19 cellular contexts compared by ENCODE assay signal in genomic region chr19:46610413-46610775, GRCh38. TPM values are rescaled to one million over a fixed set of nuclear protein-coding genes. Genes with fewer than 3 reads are reported as not detected.
DNase-seq lines count a peak whose midpoint lies in the region; ATAC-seq and TF ChIP-seq lines count a peak whose summit lies in the region.
"Had no signal": no experiment of that assay in that cellular context is flagged by ENCODE, and none has a peak within 500 bp of the region (broad histone marks: within the 10 kb centered on the region; RNA-seq: fewer than 3 reads in every experiment).

No MANE protein-coding gene starts in this region.

- POLR2A ChIA-PET in activated CD8-positive, alpha-beta T cell treated with anti-CD3 and anti-CD28 coated beads, Interleukin-2, amount 10 ng/mL, durations not matched to agents 7 days and 5 days (lab: Charles Lee) = interaction anchor here (1.2 to 4.0 kb wide), 4 partner anchors 9 to 49 kb away, joined by 3 to 84 read pairs (median 10); partner anchors contain the start of gene CALM3

- peaks cover 34% of the 10 kb centered on the region for H3K36me3 Mint-ChIP-seq in CD4-positive, CD25-positive, alpha-beta regulatory T cell
- peaks cover 61% of the 10 kb centered on the region for H3K36me3 Mint-ChIP-seq in activated CD8-positive, alpha-beta T cell treated with anti-CD3 and anti-CD28 coated beads, Interleukin-2, amount 10 ng/mL, durations not matched to agents 7 days and 5 days (ENCODE audit: low read depth)

- WGBS in ovary, 3 donors = 44 to 45% (median 44%) methylated on average over 5 of the region's 5 CpGs

- peak overlapping the region; percentile 48 to 85 (median 69) for H3K4me3 Mint-ChIP-seq in CD4-positive, CD25-positive, alpha-beta regulatory T cell
- H3K4me3 Mint-ChIP-seq in activated CD8-positive, alpha-beta T cell treated with anti-CD3 and anti-CD28 coated beads, Interleukin-2, amount 10 ng/mL, durations not matched to agents 7 days and 5 days = no peak overlapping the region

- no peaks in the 10 kb centered on the region for H3K9me3 ChIP-seq in CD4-positive, CD25-positive, alpha-beta regulatory T cell (ENCODE audit: control insufficient read depth in 2 of 2, low read length in 2 of 2)
- no peaks in the 10 kb centered on the region for H3K9me3 ChIP-seq in ovary
- H3K9me3 ChIP-seq: adrenal gland, psoas muscle had no signal

- no peaks in the 10 kb centered on the region for H3K27me3 Mint-ChIP-seq in CD4-positive, CD25-positive, alpha-beta regulatory T cell
- no peaks in the 10 kb centered on the region for H3K27me3 Mint-ChIP-seq in activated CD8-positive, alpha-beta T cell treated with anti-CD3 and anti-CD28 coated beads, Interleukin-2, amount 10 ng/mL, durations not matched to agents 7 days and 5 days (ENCODE audit: low read depth)
- H3K27me3 Mint-ChIP-seq: effector memory CD8-positive, alpha-beta T cell had no signal

- CTCF ChIA-PET in activated CD8-positive, alpha-beta T cell treated with anti-CD3 and anti-CD28 coated beads, Interleukin-2, amount 10 ng/mL, durations not matched to agents 7 days and 5 days (lab: Charles Lee) = interaction anchor here (1.1 to 14.0 kb wide), 5 partner anchors 10 to 143 kb away, joined by 3 to 350 read pairs (median 84); partner anchors contain the start of genes CALM3, DACT3 and PTGIR

- H3K4me1 ChIP-seq in CD4-positive, CD25-positive, alpha-beta regulatory T cell (ENCODE audit: control insufficient read depth, insufficient read depth, low read length, poor library complexity, severe bottlenecking) = peaks cover 40% of the 10 kb centered on the region
- no peaks in the 10 kb centered on the region for H3K4me1 ChIP-seq in ovary (ENCODE audit: insufficient read depth)

- no peaks in the 10 kb centered on the region for H3K27me3 ChIP-seq in CD4-positive, CD25-positive, alpha-beta regulatory T cell (ENCODE audit: control insufficient read depth, insufficient read depth, low read length)
- H3K27me3 ChIP-seq in ovary = no peaks in the 10 kb centered on the region
- H3K27me3 ChIP-seq: adrenal gland had no signal

- peaks cover 29 to 73% (median 38%) of the 10 kb centered on the region in 4 donors for H3K4me1 Mint-ChIP-seq in CD4-positive, CD25-positive, alpha-beta regulatory T cell
- peaks cover 76% of the 10 kb centered on the region for H3K4me1 Mint-ChIP-seq in activated CD8-positive, alpha-beta T cell treated with anti-CD3 and anti-CD28 coated beads, Interleukin-2, amount 10 ng/mL, durations not matched to agents 7 days and 5 days (ENCODE audit: low read depth)

- TF ChIP-seq CTCF in ovary (IDR thresholded peaks at IDR 0.05) = no peak

- no peak for TF ChIP-seq EP300 in ovary (IDR thresholded peaks at IDR 0.05)

- H3K36me3 ChIP-seq in CD4-positive, CD25-positive, alpha-beta regulatory T cell (ENCODE audit: control insufficient read depth, insufficient read depth, low read length) = peaks cover 48% of the 10 kb centered on the region
- H3K36me3 ChIP-seq in ovary = no peaks in the 10 kb centered on the region

- peak overlapping the region; percentile 82 for H3K27ac ChIP-seq in CD4-positive, CD25-positive, alpha-beta regulatory T cell (ENCODE audit: insufficient read depth, low read length, poor library complexity, severe bottlenecking)
- no peak overlapping the region for H3K27ac ChIP-seq in ovary
- H3K27ac ChIP-seq: adrenal gland, GM23248, psoas muscle had no signal

- H3K4me3 ChIP-seq in CD4-positive, CD25-positive, alpha-beta regulatory T cell (ENCODE audit: low read depth, low read length) = no peak overlapping the region
- no peak overlapping the region for H3K4me3 ChIP-seq in ovary
- H3K4me3 ChIP-seq: adrenal gland, GM23248, K562, psoas muscle had no signal

- H3K27ac Mint-ChIP-seq in CD4-positive, CD25-positive, alpha-beta regulatory T cell = peak overlapping the region in 2 of 3 donors; percentile 95 to 97
- H3K27ac Mint-ChIP-seq in activated CD8-positive, alpha-beta T cell treated with anti-CD3 and anti-CD28 coated beads, Interleukin-2, amount 10 ng/mL, durations not matched to agents 7 days and 5 days = peak overlapping the region; percentile 83

- no peak for TF ChIP-seq POLR2A in ovary (IDR thresholded peaks at IDR 0.05)

- DNase-seq in activated CD8-positive, alpha-beta memory T cell treated with anti-CD3 and anti-CD28 coated beads, Interleukin-2, amount 50 U/mL, for 48 hours = peak; percentile 42
- no peak for DNase-seq in activated CD8-positive, alpha-beta memory T cell treated with anti-CD3 and anti-CD28 coated beads for 24 hours
- no peak for DNase-seq in CD4-positive, CD25-positive, alpha-beta regulatory T cell
- no peak for DNase-seq in activated CD8-positive, alpha-beta T cell treated with anti-CD3 and anti-CD28 coated beads, Interleukin-2, amount 10 ng/mL, durations not matched to agents 7 days and 5 days
- DNase-seq in ovary (peak in 3 of 5 donors; percentile 9 to 17 (median 13)), glomerular visceral epithelial cell (ENCODE audit: extremely low spot score) (no peak)
- DNase-seq: cerebellar nuclear complex; effector memory CD8-positive, alpha-beta T cell; GF-D8; GM23248; hippocampal formation; left colon; NCI-H2081; NCI-H526 had no signal

- intact Hi-C loops in ovary (cut with DNase I) = loop anchor here in 1 of 4 donors (10.0 kb wide), 1 partner anchor 54 kb away; the partner anchor contains the start of gene DACT3

- H3K9me3 Mint-ChIP-seq in CD4-positive, CD25-positive, alpha-beta regulatory T cell = no peaks in the 10 kb centered on the region
- no peaks in the 10 kb centered on the region for H3K9me3 Mint-ChIP-seq in activated CD8-positive, alpha-beta T cell treated with anti-CD3 and anti-CD28 coated beads, Interleukin-2, amount 10 ng/mL, durations not matched to agents 7 days and 5 days (ENCODE audit: insufficient read depth)
- H3K9me3 Mint-ChIP-seq: effector memory CD8-positive, alpha-beta T cell had no signal

- ATAC-seq in CD4-positive, CD25-positive, alpha-beta regulatory T cell (ENCODE audit: low read depth in 2 of 2) = no peak
- ATAC-seq in activated CD8-positive, alpha-beta T cell treated with anti-CD3 and anti-CD28 coated beads, Interleukin-2, amount 10 ng/mL, durations not matched to agents 7 days and 5 days = no peak
- ATAC-seq in HG02884 (IDR thresholded peaks at IDR 0.05; ENCODE audit: unreplicated experiment) = no peak
- ATAC-seq in HG02852 (IDR thresholded peaks at IDR 0.05; ENCODE audit: unreplicated experiment) = no peak
- ATAC-seq: psoas muscle had no signal

RNA-seq across cellular contexts. Expression of gene CALM3, which starts 9.3 kb away (rescaled TPM):
- total RNA-seq in CD4-positive, CD25-positive, alpha-beta regulatory T cell = 286 TPM
- 100 to 1,000 TPM; 207 to 361 (median 286) TPM for polyA plus RNA-seq in CD4-positive, CD25-positive, alpha-beta regulatory T cell
- 100 to 1,000 TPM; 646 to 682 TPM for total RNA-seq in activated CD8-positive, alpha-beta T cell treated with anti-CD3 and anti-CD28 coated beads, Interleukin-2, amount 10 ng/mL, durations not matched to agents 7 days and 5 days
- total RNA-seq in ovary = 100 to 1,000 TPM in 5 of 7 donors, 10 to 100 TPM in 2; 80.5 to 312 (median 225) TPM
- 100 to 1,000 TPM; 191 to 646 TPM for polyA plus RNA-seq in ovary

RNA-seq across cellular contexts. Expression of gene PTGIR, which starts 14.5 kb away (rescaled TPM):
- 8.6 TPM for total RNA-seq in CD4-positive, CD25-positive, alpha-beta regulatory T cell
- 10 to 100 TPM in 2 of 4 donors, 1 to 10 TPM in 1, under 1 TPM in 1; 0.31 to 16.8 (median 10.1) TPM for polyA plus RNA-seq in CD4-positive, CD25-positive, alpha-beta regulatory T cell
- 10 to 100 TPM in 1 of 2 experiments, 1 to 10 TPM in 1; 8.8 to 10.4 TPM for total RNA-seq in activated CD8-positive, alpha-beta T cell treated with anti-CD3 and anti-CD28 coated beads, Interleukin-2, amount 10 ng/mL, durations not matched to agents 7 days and 5 days
- 1 to 10 TPM in 3 of 7 donors, under 1 TPM in 4; 0.24 to 1.5 (median 0.71) TPM for total RNA-seq in ovary
- 1 to 10 TPM in 1 of 2 donors, under 1 TPM in 1; 0.55 to 1.8 TPM for polyA plus RNA-seq in ovary

RNA-seq across cellular contexts. Expression of gene GNG8, which starts 25.6 kb away (rescaled TPM):
- not detected for total RNA-seq in CD4-positive, CD25-positive, alpha-beta regulatory T cell
- 10 to 100 TPM in 1 of 4 donors, 1 to 10 TPM in 2, not detected in 1; 6.8 to 15.7 (median 8.6) TPM for polyA plus RNA-seq in CD4-positive, CD25-positive, alpha-beta regulatory T cell
- total RNA-seq in activated CD8-positive, alpha-beta T cell treated with anti-CD3 and anti-CD28 coated beads, Interleukin-2, amount 10 ng/mL, durations not matched to agents 7 days and 5 days = not detected
- not detected for total RNA-seq in ovary
- polyA plus RNA-seq in ovary = not detected
- total RNA-seq: GM23248, K562, left colon, psoas muscle had no signal
- polyA plus RNA-seq: adrenal gland, GM23248, psoas muscle had no signal

RNA-seq across cellular contexts. Expression of gene DACT3, which starts 50.6 kb away (rescaled TPM):
- not detected for total RNA-seq in CD4-positive, CD25-positive, alpha-beta regulatory T cell
- polyA plus RNA-seq in CD4-positive, CD25-positive, alpha-beta regulatory T cell = not detected
- total RNA-seq in activated CD8-positive, alpha-beta T cell treated with anti-CD3 and anti-CD28 coated beads, Interleukin-2, amount 10 ng/mL, durations not matched to agents 7 days and 5 days = under 1 TPM; 0.42 TPM
- total RNA-seq in ovary = 10 to 100 TPM in 6 of 7 donors, 1 to 10 TPM in 1; 7.6 to 56.5 (median 20.8) TPM
- 10 to 100 TPM; 15.2 to 51.3 TPM for polyA plus RNA-seq in ovary

Comparison
In these comparisons a context has a peak if more than half of its experiments do, and no peak if none do; other contexts are left out.
1. DNase-seq: peak in activated CD8-positive, alpha-beta memory T cell treated with anti-CD3 and anti-CD28 coated beads, Interleukin-2, amount 50 U/mL, for 48 hours (single experiment) and ovary (3 of 5); none in activated CD8-positive, alpha-beta memory T cell treated with anti-CD3 and anti-CD28 coated beads for 24 hours (single experiment), CD4-positive, CD25-positive, alpha-beta regulatory T cell (0 of 3), activated CD8-positive, alpha-beta T cell treated with anti-CD3 and anti-CD28 coated beads, Interleukin-2, amount 10 ng/mL, durations not matched to agents 7 days and 5 days (single experiment) and glomerular visceral epithelial cell (single experiment).